In genomic region chr2:210456571-210456970, GRCh38 we compare ENCODE assay signal across 14 cellular contexts.
"Had no signal": no experiment of that assay in that cellular context is flagged by ENCODE, and none has a peak within 500 bp of the region (broad histone marks: within the 10 kb centered on the region; RNA-seq: fewer than 3 reads in every experiment).

No MANE protein-coding gene starts in this region.

- H3K9me3 Mint-ChIP-seq: activated CD8-positive, alpha-beta T cell treated with anti-CD3 and anti-CD28 coated beads for 36 hours; immature natural killer cell; stimulated activated naive CD8-positive, alpha-beta T cell treated with anti-CD3 and anti-CD28 coated beads, Interleukin-15, Interleukin-2, amounts not matched to agents 100 ng/mL and 50 ng/mL, for 24 hours had no signal

- H3K9me3 ChIP-seq: ascending aorta, colonic mucosa had no signal

- ATAC-seq: activated CD4-positive, alpha-beta T cell treated with anti-CD3 and anti-CD28 coated beads for 36 hours; activated CD8-positive, alpha-beta T cell treated with anti-CD3 and anti-CD28 coated beads for 36 hours; left colon; naive thymus-derived CD4-positive, alpha-beta T cell had no signal

- H3K4me1 ChIP-seq: ascending aorta, colonic mucosa had no signal

- H3K27ac ChIP-seq: ascending aorta, colonic mucosa, VCaP had no signal

- H3K27me3 ChIP-seq: ascending aorta, colonic mucosa had no signal

- H3K36me3 ChIP-seq: colonic mucosa had no signal

- H3K4me3 ChIP-seq: ascending aorta, colonic mucosa had no signal

- H3K27ac Mint-ChIP-seq: activated CD4-positive, alpha-beta T cell treated with anti-CD3 and anti-CD28 coated beads for 36 hours; activated CD8-positive, alpha-beta T cell treated with anti-CD3 and anti-CD28 coated beads for 36 hours; stimulated activated naive CD8-positive, alpha-beta T cell treated with anti-CD3 and anti-CD28 coated beads, Interleukin-15, Interleukin-2, amounts not matched to agents 100 ng/mL and 50 ng/mL, for 24 hours had no signal

- H3K27me3 Mint-ChIP-seq: activated CD4-positive, alpha-beta T cell treated with anti-CD3 and anti-CD28 coated beads for 36 hours; activated CD8-positive, alpha-beta T cell treated with anti-CD3 and anti-CD28 coated beads for 36 hours; naive thymus-derived CD4-positive, alpha-beta T cell; stimulated activated naive CD8-positive, alpha-beta T cell treated with anti-CD3 and anti-CD28 coated beads, Interleukin-15, Interleukin-2, amounts not matched to agents 100 ng/mL and 50 ng/mL, for 24 hours had no signal

- DNase-seq: activated CD4-positive, alpha-beta T cell treated with anti-CD3 and anti-CD28 coated beads for 36 hours; activated CD8-positive, alpha-beta memory T cell treated with anti-CD3 and anti-CD28 coated beads, Interleukin-2, amount 50 U/mL, for 48 hours; activated CD8-positive, alpha-beta T cell treated with anti-CD3 and anti-CD28 coated beads for 36 hours; colonic mucosa; effector memory CD4-positive, alpha-beta T cell; immature natural killer cell; left colon; naive thymus-derived CD4-positive, alpha-beta T cell; stimulated activated CD4-positive, alpha-beta T cell treated with anti-CD3 and anti-CD28 coated beads, Interleukin-15, amount 100 ng/mL, for 24 hours; stimulated activated CD4-positive, alpha-beta T cell treated with anti-CD3 and anti-CD28 coated beads, Interleukin-4, amount 100 ng/mL, for 24 hours; T-helper 9 cell had no signal

- H3K4me3 Mint-ChIP-seq: activated CD4-positive, alpha-beta T cell treated with anti-CD3 and anti-CD28 coated beads for 36 hours; activated CD8-positive, alpha-beta T cell treated with anti-CD3 and anti-CD28 coated beads for 36 hours; immature natural killer cell; naive thymus-derived CD4-positive, alpha-beta T cell; stimulated activated naive CD8-positive, alpha-beta T cell treated with anti-CD3 and anti-CD28 coated beads, Interleukin-15, Interleukin-2, amounts not matched to agents 100 ng/mL and 50 ng/mL, for 24 hours had no signal
